9 cellular contexts compared by ENCODE assay signal in the genomic region with DNA sequence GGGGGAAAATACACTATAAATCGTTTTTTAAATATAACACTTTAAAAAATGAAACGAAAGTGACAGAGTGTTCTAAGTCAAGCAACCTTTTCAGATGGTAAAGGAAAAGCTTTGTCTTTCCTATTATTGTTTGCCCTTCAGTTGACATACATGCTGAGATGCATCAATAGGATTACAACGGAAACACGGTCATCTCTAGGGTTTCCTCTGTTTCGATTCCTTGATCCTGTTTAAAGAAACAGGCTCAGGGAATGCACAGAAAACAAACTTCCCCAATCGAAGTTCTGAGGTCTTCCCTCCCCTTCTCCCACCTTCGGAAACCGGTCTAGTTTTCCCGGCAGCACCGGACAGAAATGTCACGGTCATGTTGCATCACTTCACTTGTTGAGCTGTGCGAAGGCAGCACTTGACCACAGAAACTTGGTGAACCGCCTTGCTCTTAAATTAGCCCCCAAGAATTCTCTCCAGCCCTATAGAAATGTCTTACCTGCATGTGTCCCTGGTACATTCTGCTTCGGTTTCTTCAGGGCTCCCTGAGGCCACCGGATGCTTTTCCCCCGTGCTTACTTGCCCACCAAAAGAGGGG. TPM values are rescaled to one million over a fixed set of nuclear protein-coding genes. Genes with fewer than 3 reads are reported as not detected.
DNase-seq lines count a peak whose midpoint lies in the region; ATAC-seq, FAIRE-seq and TF ChIP-seq lines count a peak whose summit lies in the region.
"Had no signal": no experiment of that assay in that cellular context is flagged by ENCODE, and none has a peak within 500 bp of the region (broad histone marks: within the 10 kb centered on the region; RNA-seq: fewer than 3 reads in every experiment).

No MANE protein-coding gene starts in this region.

- no peaks in the 10 kb centered on the region for H3K9me3 ChIP-seq in prostate gland

- no peaks in the 10 kb centered on the region for H3K36me3 Mint-ChIP-seq in Calu3 (ENCODE audit: insufficient read depth, unreplicated experiment)
- no peaks in the 10 kb centered on the region for H3K36me3 Mint-ChIP-seq in activated CD8-positive, alpha-beta T cell treated with anti-CD3 and anti-CD28 coated beads for 36 hours (ENCODE audit: low read depth)
- H3K36me3 Mint-ChIP-seq in neural crest cell (ENCODE audit: low read depth): no peaks in the 10 kb centered on the region

- no peaks in the 10 kb centered on the region for H3K4me1 ChIP-seq in prostate gland (replicated peaks)

- no peak overlapping the region for H3K27ac ChIP-seq in prostate gland

- intact Hi-C loops in Calu3 (cut with micrococcal nuclease; ENCODE audit: unreplicated experiment): no loop called here
- intact Hi-C loops in activated CD8-positive, alpha-beta T cell treated with anti-CD3 and anti-CD28 coated beads for 36 hours (cut with micrococcal nuclease): no loop called here
- intact Hi-C loops in prostate gland (cut with DNase I): no loop called here

- ATAC-seq in GM19351 (IDR thresholded peaks at IDR 0.05; ENCODE audit: unreplicated experiment): peak; percentile 63
- ATAC-seq in HG03354 (IDR thresholded peaks at IDR 0.05; ENCODE audit: poor library complexity, severe bottlenecking, unreplicated experiment): peak; percentile 65
- peak; percentile 41 for ATAC-seq in activated CD8-positive, alpha-beta T cell treated with anti-CD3 and anti-CD28 coated beads for 36 hours

- no peak overlapping the region for H3K4me3 ChIP-seq in prostate gland

- POLR2A ChIA-PET in activated CD8-positive, alpha-beta T cell treated with anti-CD3 and anti-CD28 coated beads for 36 hours (lab: Charles Lee): no interaction called here

- peaks cover 35% of the 10 kb centered on the region for H3K27me3 Mint-ChIP-seq in Calu3 (ENCODE audit: unreplicated experiment)
- peaks cover 38% of the 10 kb centered on the region for H3K27me3 Mint-ChIP-seq in activated CD8-positive, alpha-beta T cell treated with anti-CD3 and anti-CD28 coated beads for 36 hours
- peaks cover 93% of the 10 kb centered on the region for H3K27me3 Mint-ChIP-seq in neural crest cell (ENCODE audit: low read depth)

- H3K9me3 Mint-ChIP-seq in Calu3 (ENCODE audit: low read depth, unreplicated experiment): no peaks in the 10 kb centered on the region
- no peaks in the 10 kb centered on the region for H3K9me3 Mint-ChIP-seq in activated CD8-positive, alpha-beta T cell treated with anti-CD3 and anti-CD28 coated beads for 36 hours
- no peaks in the 10 kb centered on the region for H3K9me3 Mint-ChIP-seq in neural crest cell

- H3K4me1 Mint-ChIP-seq in Calu3 (ENCODE audit: low read depth, unreplicated experiment) (no peaks in the 10 kb centered on the region), neural crest cell (peaks cover 16% of the 10 kb centered on the region)
- H3K4me1 Mint-ChIP-seq in activated CD8-positive, alpha-beta T cell treated with anti-CD3 and anti-CD28 coated beads for 36 hours (ENCODE audit: low read depth): peaks cover 7% of the 10 kb centered on the region

- H3K4me3 Mint-ChIP-seq in Calu3 (ENCODE audit: low read depth, unreplicated experiment): peak overlapping the region; percentile 45
- peak overlapping the region; percentile 50 for H3K4me3 Mint-ChIP-seq in activated CD8-positive, alpha-beta T cell treated with anti-CD3 and anti-CD28 coated beads for 36 hours
- H3K4me3 Mint-ChIP-seq in neural crest cell: peak overlapping the region; percentile 82

- H3K27me3 ChIP-seq in prostate gland (replicated peaks; ENCODE audit: insufficient read depth): peaks cover 3% of the 10 kb centered on the region

- BruUV-seq in Calu3 (replicated peaks; lab: Mats Ljungman, UMichigan): no TSS peak

- CTCF ChIA-PET in Calu3 (lab: Charles Lee): no interaction called here
- CTCF ChIA-PET in activated CD8-positive, alpha-beta T cell treated with anti-CD3 and anti-CD28 coated beads for 36 hours (lab: Charles Lee): no interaction called here

- no peak for TF ChIP-seq POLR2A in prostate gland (IDR thresholded peaks at IDR 0.05)
- no peak for TF ChIP-seq POLR2A in GM12892 (IDR thresholded peaks at IDR 0.05; ENCODE audit: low read depth, low read length)

- H3K27ac Mint-ChIP-seq in Calu3 (ENCODE audit: unreplicated experiment): no peak overlapping the region
- H3K27ac Mint-ChIP-seq in activated CD8-positive, alpha-beta T cell treated with anti-CD3 and anti-CD28 coated beads for 36 hours: no peak overlapping the region
- H3K27ac Mint-ChIP-seq in neural crest cell (ENCODE audit: unreplicated experiment): no peak overlapping the region

- no peak for FAIRE-seq in GM12892 (lab: Jason Lieb, UNC)

- no peaks in the 10 kb centered on the region for H3K36me3 ChIP-seq in prostate gland

- TF ChIP-seq CTCF in Calu3 (IDR thresholded peaks at IDR 0.05; ENCODE audit: unreplicated experiment) (no peak), neural crest cell (conservative IDR thresholded peaks at IDR 0.05) (no peak), prostate gland (IDR thresholded peaks at IDR 0.05) (no peak)
- no peak for TF ChIP-seq CTCF in activated CD8-positive, alpha-beta T cell treated with anti-CD3 and anti-CD28 coated beads for 36 hours (IDR thresholded peaks at IDR 0.05)

- DNase-seq in Calu3: no peak
- DNase-seq in activated CD8-positive, alpha-beta T cell treated with anti-CD3 and anti-CD28 coated beads for 36 hours: no peak
- DNase-seq in neural crest cell (ENCODE audit: low read depth, low spot score): no peak
- DNase-seq in prostate gland (ENCODE audit: low spot score): no peak
- no peak for DNase-seq in GM12892 (ENCODE audit: insufficient read length)
- DNase-seq in SHP77 treated with DMSO at 0.1 percent for 48 hours (lab: John Stamatoyannopoulos, UW): no peak

- WGBS in prostate gland: 2% methylated on average over 16 of the region's 16 CpGs

RNA-seq across cellular contexts. Expression of gene PEX5L, which starts 0.6 kb away (rescaled TPM):
- total RNA-seq in Calu3 (2022) (0.24 TPM in 1 of 2 replicates, not detected in the other), neural crest cell (0.96 and 1.7 TPM in 2 replicates), prostate gland (1 to 10 TPM; 1.1 to 4.1 TPM)
- total RNA-seq in activated CD8-positive, alpha-beta T cell treated with anti-CD3 and anti-CD28 coated beads for 36 hours: not detected
- polyA plus RNA-seq in GM12892 (2012; ENCODE audit: missing spikeins): 0.11 TPM
- total RNA-seq: glomerular endothelial cell had no signal
